7 cellular contexts compared by ENCODE assay signal in genomic region chr20:62237772-62238568, GRCh38. TPM values are rescaled to one million over a fixed set of nuclear protein-coding genes. Genes with fewer than 3 reads are reported as not detected.
DNase-seq lines count a peak whose midpoint lies in the region; ATAC-seq, FAIRE-seq and TF ChIP-seq lines count a peak whose summit lies in the region.

TSS of gene OSBPL2 (plus strand) at chr20:62238521. CDS start at chr20:62256185, 17,664 bp downstream.

- peak; percentile 52 to 68 (median 68) for TF ChIP-seq POLR2A in body of pancreas (IDR thresholded peaks at IDR 0.05)
- peak; percentile 80 to 84 for TF ChIP-seq POLR2A in gastrocnemius medialis (IDR thresholded peaks at IDR 0.05)

- H3K27ac ChIP-seq in body of pancreas, result peak within 1 kb of the TSS; percentile 90 to 96 (median 92)
- peak within 1 kb of the TSS; percentile 87 to 96 (median 92) for H3K27ac ChIP-seq in gastrocnemius medialis

- H3K4me1 ChIP-seq in body of pancreas (peaks cover 58% of the 10 kb centered on the region), gastrocnemius medialis (peaks cover 42 to 57% of the 10 kb centered on the region in 2 donors)

- in situ Hi-C loops in gastrocnemius medialis (cut with MboI; ENCODE audit: low sequenced_read_pairs in 4 of 4), result no loop called here

- peak; percentile 95 for DNase-seq in NCI-H2107 treated with DMSO at 0.1 percent for 48 hours (lab: John Stamatoyannopoulos, UW; ENCODE audit: unreplicated experiment)
- peak; percentile 99 to 100 (median 99) for DNase-seq in body of pancreas
- DNase-seq in iPS DF 19.7 (ENCODE audit: low read depth, low spot score), result peak; percentile 75
- peak; percentile 99 for DNase-seq in gastrocnemius medialis

- peak; percentile 95 for ATAC-seq in GM18520 (IDR thresholded peaks at IDR 0.05; ENCODE audit: unreplicated experiment)
- ATAC-seq in HG03064 (IDR thresholded peaks at IDR 0.05; ENCODE audit: low read depth, unreplicated experiment), result peak; percentile 97
- peak; percentile 96 for ATAC-seq in body of pancreas
- ATAC-seq in gastrocnemius medialis, result peak; percentile 90

- H3K36me3 ChIP-seq in body of pancreas (replicated peaks in 1 of 2; ENCODE audit: insufficient read depth in 1 of 2, low read depth in 2 of 2) (no peaks in the 10 kb centered on the region), gastrocnemius medialis (no peaks in the 10 kb centered on the region)

- H3K9me3 ChIP-seq in body of pancreas (no peaks in the 10 kb centered on the region), gastrocnemius medialis (no peaks in the 10 kb centered on the region)

- TF ChIP-seq CTCF in body of pancreas (IDR thresholded peaks at IDR 0.05) (peak in 3 of 7 experiments; percentile 7 to 15 (median 15)), gastrocnemius medialis (IDR thresholded peaks at IDR 0.05 in 4 of 5, conservative IDR thresholded peaks at IDR 0.05 in 1 of 5) (no peak)

- 2 to 9% methylated on average over 15 to 55 of the region's 55 CpGs for WGBS in body of pancreas, 2 donors

- intact Hi-C loops in body of pancreas (cut with DNase I) (no loop called here), gastrocnemius medialis (cut with DNase I; ENCODE audit: low total_unique reads) (loop anchor here (1.0 to 5.0 kb wide), 3 partner anchors 56 to 116 kb away; partner anchors contain the start of genes LSM14B, PSMA7 and SS18L1)

- peak within 1 kb of the TSS; percentile 51 to 90 for H3K4me3 ChIP-seq in body of pancreas
- H3K4me3 ChIP-seq in gastrocnemius medialis, result peak within 1 kb of the TSS; percentile 63 to 86 (median 74)

- H3K27me3 ChIP-seq in body of pancreas (no peaks in the 10 kb centered on the region), gastrocnemius medialis (no peaks in the 10 kb centered on the region)

- FAIRE-seq in TTC549 (lab: Jason Lieb, UNC), result peak; percentile 32

RNA-seq across cellular contexts. Expression of gene OSBPL2, which starts in this region (rescaled TPM):
- total RNA-seq in body of pancreas (10 to 100 TPM; 54.5 to 71.9 TPM), gastrocnemius medialis (10 to 100 TPM; 15.8 to 26.4 (median 19.6) TPM)

Comparison
In these comparisons a context has a peak if more than half of its experiments do, and no peak if none do; other contexts are left out.
1. Peak in every context shown above with its lines: DNase-seq, ATAC-seq, H3K4me3 ChIP-seq and H3K27ac ChIP-seq.